ENCODE assay signal across 7 cellular contexts in genomic region chr12:57966536-57966935, GRCh38.
"Had no signal": no experiment of that assay in that cellular context is flagged by ENCODE, and none has a peak within 500 bp of the region (broad histone marks: within the 10 kb centered on the region; RNA-seq: fewer than 3 reads in every experiment).

No MANE protein-coding gene starts in this region.

- FAIRE-seq: GM12878, GM12891, GM12892, GM18507, GM19239 had no signal

- H3K4me3 ChIP-seq: GM12878 had no signal

- ATAC-seq: GM12878 had no signal

- DNase-seq: GDM1, GF-D8 had no signal
